Comparison of ENCODE assay signal across 18 cellular contexts in the genomic region with DNA sequence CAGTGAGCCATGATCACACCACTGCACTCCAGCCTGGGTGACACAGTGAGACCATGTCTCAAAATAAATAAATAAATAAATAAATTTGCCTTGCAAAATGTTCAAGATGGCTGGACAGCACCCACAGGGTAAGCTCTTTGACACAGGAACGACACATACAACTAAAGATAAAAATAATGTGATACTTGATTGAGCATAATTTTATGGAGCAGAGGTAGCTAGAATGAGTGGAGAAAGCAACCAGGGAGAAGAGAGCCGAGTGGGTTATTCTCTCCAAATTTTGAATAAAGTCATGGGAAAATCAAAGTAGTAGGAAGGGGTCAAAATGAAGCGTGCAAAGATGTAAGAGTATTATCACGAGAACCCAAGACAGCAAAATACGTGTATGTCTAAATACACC.
DNase-seq lines count a peak whose midpoint lies in the region; ATAC-seq, FAIRE-seq and TF ChIP-seq lines count a peak whose summit lies in the region.
"Had no signal": no experiment of that assay in that cellular context is flagged by ENCODE, and none has a peak within 500 bp of the region (broad histone marks: within the 10 kb centered on the region; RNA-seq: fewer than 3 reads in every experiment).

No MANE protein-coding gene starts in this region.

- peak overlapping the region; percentile 10 for H3K4me3 Mint-ChIP-seq in natural killer cell
- H3K4me3 Mint-ChIP-seq in natural killer cell treated with Interleukin-12 subunit alpha and Interleukin-12 subunit beta and Interleukin-15 and Interleukin-18, amount 100 ng/mL, for 72 hours = no peak overlapping the region
- H3K4me3 Mint-ChIP-seq: CD4-positive, alpha-beta T cell had no signal

- 17% methylated on average over 5 of the region's 5 CpGs for WGBS in GM12878 (ENCODE audit: insufficient coverage, insufficient replicate concordance, low lambda C conversion rate, missing lambda C conversion rate)

- SMC1A ChIA-PET in GM12878 (lab: Charles Lee; ENCODE audit: uncharacterized antibody, unreplicated experiment) = interaction anchor here (0.6 to 17.5 kb wide), 27 partner anchors 9 to 294 kb away, joined by 3 to 411 read pairs (median 11); partner anchors contain the start of gene IRF2

- H3K4me2 ChIP-seq in GM12878 (ENCODE audit: control insufficient read depth, insufficient read depth) = peak overlapping the region; percentile 94

- no peaks in the 10 kb centered on the region for H3K27me3 Mint-ChIP-seq in natural killer cell (ENCODE audit: low read depth in 2 of 2)
- no peaks in the 10 kb centered on the region for H3K27me3 Mint-ChIP-seq in natural killer cell treated with Interleukin-12 subunit alpha and Interleukin-12 subunit beta and Interleukin-15 and Interleukin-18, amount 100 ng/mL, for 72 hours

- H3K27ac Mint-ChIP-seq in natural killer cell = no peak overlapping the region
- H3K27ac Mint-ChIP-seq in natural killer cell treated with Interleukin-12 subunit alpha and Interleukin-12 subunit beta and Interleukin-15 and Interleukin-18, amount 100 ng/mL, for 72 hours = no peak overlapping the region
- H3K27ac Mint-ChIP-seq: CD4-positive, alpha-beta T cell had no signal

- peaks cover 64% of the 10 kb centered on the region for H3K79me2 ChIP-seq in GM12878 (ENCODE audit: control insufficient read depth, insufficient read depth, low read length)

- CTCF ChIA-PET in GM12878 (lab: Yijun Ruan, JAX) = interaction anchor here (0.9 to 13.5 kb wide), 14 partner anchors 16 to 186 kb away, joined by 3 to 166 read pairs (median 11); partner anchors contain the start of gene IRF2

- H3K27ac ChIP-seq in GM12878 (ENCODE audit: control insufficient read depth, insufficient read depth) = peak overlapping the region; percentile 99
- H3K27ac ChIP-seq: GM23248 had no signal

- H3K36me3 ChIP-seq in GM12878 (ENCODE audit: control insufficient read depth in 2 of 2, insufficient read depth in 2 of 2, low read length in 1 of 2) = no peaks in the 10 kb centered on the region; a peak in 1 of 4 replicates

- BruUV-seq in GM12878 (replicated peaks; lab: Mats Ljungman, UMichigan) = TSS peak; percentile 75

- H3K4me3 ChIP-seq in GM12878 = peak overlapping the region; percentile 89
- H3K4me3 ChIP-seq: GM23248 had no signal

- POLR2A ChIA-PET in GM12878 (lab: Charles Lee) = interaction anchor here (0.6 to 16.9 kb wide), 23 partner anchors 8 to 468 kb away, joined by 3 to 445 read pairs (median 7); partner anchors contain the start of gene IRF2

- no peak overlapping the region for H2AFZ ChIP-seq in GM12878 (ENCODE audit: control insufficient read depth, low read depth, low read length)
- H2AFZ ChIP-seq: GM23248 had no signal

- no peak for FAIRE-seq in GM12878 (lab: Jason Lieb, UNC)
- FAIRE-seq: G401.6 had no signal

- TF ChIP-seq POLR2A in GM15510 (IDR thresholded peaks at IDR 0.05; ENCODE audit: borderline replicate concordance, extremely low read depth, insufficient read length) (peak; percentile 14), GM12878 (IDR thresholded peaks at IDR 0.05; ENCODE audit: low read depth, low read length) (no peak)

- in situ Hi-C loops in GM12878 (cut with MboI) = loop anchor here (5.0 kb wide), 1 partner anchor 184 kb away; no protein-coding TSS in a partner anchor

- no peak for TF ChIP-seq RAD21 in GM12878 (IDR thresholded peaks at IDR 0.05; ENCODE audit: insufficient read depth, low read depth, low read length)

- no peak for DNase-seq in natural killer cell
- no peak for DNase-seq in natural killer cell treated with Interleukin-12 subunit alpha and Interleukin-12 subunit beta and Interleukin-15 and Interleukin-18, amount 100 ng/mL, for 72 hours (ENCODE audit: low spot score)
- peak; percentile 23 for DNase-seq in GM12878 (ENCODE audit: low read depth, low spot score)
- no peak for DNase-seq in RKO (ENCODE audit: low spot score)
- DNase-seq in mucosa of gallbladder (ENCODE audit: low spot score) = no peak
- DNase-seq: 8988T; AML-193; C1 segment of cervical spinal cord; CD4-positive, alpha-beta T cell; DMS79; EL; GM23248; H7; IMR-90; KBM-7 had no signal

- H4K20me1 ChIP-seq in GM12878 (ENCODE audit: control insufficient read depth, insufficient read depth) = no peaks in the 10 kb centered on the region

- no peak for TF ChIP-seq CTCF in natural killer cell (IDR thresholded peaks at IDR 0.05)
- TF ChIP-seq CTCF in GM12878 (IDR thresholded peaks at IDR 0.05 in 2 of 3, conservative IDR thresholded peaks at IDR 0.05 in 1 of 3; ENCODE audit: control insufficient read depth in 2 of 3, extremely low read depth in 1 of 3, insufficient read depth in 1 of 3, low read depth in 3 of 3, low read length in 3 of 3) = no peak

- H3K9me3 ChIP-seq in GM12878 (replicated peaks; ENCODE audit: control insufficient read depth, insufficient read depth, low read length) = no peaks in the 10 kb centered on the region; the same call in 2 of the 3 replicates

- no peaks in the 10 kb centered on the region for H3K36me3 Mint-ChIP-seq in natural killer cell
- H3K36me3 Mint-ChIP-seq in natural killer cell treated with Interleukin-12 subunit alpha and Interleukin-12 subunit beta and Interleukin-15 and Interleukin-18, amount 100 ng/mL, for 72 hours = no peaks in the 10 kb centered on the region

- no peaks in the 10 kb centered on the region for H3K27me3 ChIP-seq in GM12878 (replicated peaks in 1 of 2; ENCODE audit: control insufficient read depth in 2 of 2, insufficient read depth in 2 of 2, low read length in 1 of 2)

- peak overlapping the region; percentile 97 for H3K9ac ChIP-seq in GM12878 (ENCODE audit: control insufficient read depth, insufficient read depth, low read length)
- H3K9ac ChIP-seq: GM23248 had no signal

- peaks cover 37 to 44% of the 10 kb centered on the region in 2 donors for H3K4me1 Mint-ChIP-seq in natural killer cell
- peaks cover 37 to 46% of the 10 kb centered on the region in 2 donors for H3K4me1 Mint-ChIP-seq in natural killer cell treated with Interleukin-12 subunit alpha and Interleukin-12 subunit beta and Interleukin-15 and Interleukin-18, amount 100 ng/mL, for 72 hours (ENCODE audit: low read depth in 2 of 2)

- no peaks in the 10 kb centered on the region for H3K9me3 Mint-ChIP-seq in natural killer cell
- H3K9me3 Mint-ChIP-seq in natural killer cell treated with Interleukin-12 subunit alpha and Interleukin-12 subunit beta and Interleukin-15 and Interleukin-18, amount 100 ng/mL, for 72 hours = no peaks in the 10 kb centered on the region
- H3K9me3 Mint-ChIP-seq: CD4-positive, alpha-beta T cell had no signal

- no peak for TF ChIP-seq EP300 in GM12878 (IDR thresholded peaks at IDR 0.05; ENCODE audit: borderline replicate concordance in 1 of 2, control insufficient read depth in 1 of 2, low read depth in 2 of 2, low read length in 2 of 2)

- intact Hi-C loops in natural killer cell (cut with micrococcal nuclease) (no loop called here), GM12878 (cut with micrococcal nuclease; ENCODE audit: unreplicated experiment) (loop anchor here (1.0 to 5.0 kb wide), 8 partner anchors 30 to 294 kb away; partner anchors contain the start of genes CASP3, IRF2 and PRIMPOL)

- peaks cover 35% of the 10 kb centered on the region for H3K4me1 ChIP-seq in GM12878 (ENCODE audit: control insufficient read depth, insufficient read depth, low read length)

- RAD21 ChIA-PET in GM12878 (lab: Charles Lee; ENCODE audit: unreplicated experiment) = interaction anchor here (1.1 to 14.9 kb wide), 18 partner anchors 9 to 392 kb away, joined by 3 to 419 read pairs (median 27); partner anchors contain the start of gene IRF2

- ATAC-seq in natural killer cell (no peak), GM12878 (peak; percentile 3), HG02973 (IDR thresholded peaks at IDR 0.05; ENCODE audit: unreplicated experiment) (no peak)
- ATAC-seq in natural killer cell treated with Interleukin-12 subunit alpha and Interleukin-12 subunit beta and Interleukin-15 and Interleukin-18, amount 100 ng/mL, for 72 hours = no peak

TF ChIP-seq in GM12878, 131 proteins besides CTCF, POLR2A, EP300 and RAD21 (continues in another document):
- no peak for TF ChIP-seq RELB (IDR thresholded peaks at IDR 0.05; ENCODE audit: low read depth)
- TF ChIP-seq RBBP5 (conservative IDR thresholded peaks at IDR 0.05) = no peak
- no peak for TF ChIP-seq CBFB (IDR thresholded peaks at IDR 0.05; ENCODE audit: low read depth)
- no peak for TF ChIP-seq KAT2A (conservative IDR thresholded peaks at IDR 0.05; ENCODE audit: control insufficient read depth, low read depth, low read length)
- TF ChIP-seq ZNF217 (IDR thresholded peaks at IDR 0.05) = no peak
- TF ChIP-seq ZNF622 (IDR thresholded peaks at IDR 0.05) = no peak
- TF ChIP-seq BCL3 (IDR thresholded peaks at IDR 0.05; ENCODE audit: borderline replicate concordance, insufficient read depth, low read depth, low read length, poor library complexity, severe bottlenecking) = no peak
- TF ChIP-seq NBN (IDR thresholded peaks at IDR 0.05) = no peak
- TF ChIP-seq TCF3 (IDR thresholded peaks at IDR 0.05; ENCODE audit: borderline replicate concordance, insufficient read depth, low read depth, low read length) = no peak
- no peak for TF ChIP-seq GABPA (IDR thresholded peaks at IDR 0.05; ENCODE audit: low read depth)
- no peak for TF ChIP-seq YBX1 (IDR thresholded peaks at IDR 0.05)
- TF ChIP-seq BRCA1 (IDR thresholded peaks at IDR 0.05; ENCODE audit: low read depth, low read length) = no peak
- no peak for TF ChIP-seq HDAC6 (IDR thresholded peaks at IDR 0.05; ENCODE audit: unreplicated experiment)
